ENCODE assay signal across 16 cellular contexts in the genomic region with DNA sequence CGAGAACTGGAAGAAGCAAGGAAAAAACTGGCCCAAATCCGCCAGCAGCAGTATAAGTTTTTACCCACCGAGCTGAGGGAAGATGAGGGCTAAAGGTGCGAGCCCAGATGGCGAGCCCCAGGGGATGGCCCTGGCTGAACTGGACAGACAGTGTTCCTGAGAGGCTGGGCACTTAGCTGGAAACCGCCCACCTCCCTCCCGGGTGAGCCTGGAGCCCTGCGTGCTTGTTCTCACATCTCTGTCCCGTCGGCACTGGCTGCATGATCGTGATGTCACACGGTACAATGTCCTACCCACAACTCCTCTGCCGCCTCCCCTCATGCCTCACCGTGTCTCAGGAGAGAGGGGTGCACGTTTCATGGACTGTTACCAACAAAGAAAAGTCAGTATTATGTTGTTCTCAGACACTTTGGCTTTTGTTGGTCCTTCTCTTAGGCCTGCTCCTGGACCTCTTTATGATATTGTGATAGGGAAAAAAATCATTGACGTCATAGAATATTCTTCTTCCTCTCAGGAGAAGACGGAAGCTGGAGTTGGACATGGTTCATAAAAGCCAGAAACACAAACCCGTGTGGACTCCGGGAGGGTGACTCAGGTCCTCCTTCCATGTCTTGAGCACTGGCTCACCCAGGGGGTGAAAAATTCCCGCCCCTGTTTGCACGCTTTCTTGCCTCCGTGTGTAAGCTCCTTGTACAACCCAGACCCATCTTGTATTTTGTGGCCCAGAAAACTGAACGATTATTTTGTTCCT.
DNase-seq lines count a peak whose midpoint lies in the region; ATAC-seq and TF ChIP-seq lines count a peak whose summit lies in the region.
"Had no signal": no experiment of that assay in that cellular context is flagged by ENCODE, and none has a peak within 500 bp of the region (broad histone marks: within the 10 kb centered on the region; RNA-seq: fewer than 3 reads in every experiment).

No MANE protein-coding gene starts in this region.

- peaks cover 30% of the 10 kb centered on the region for H3F3A ChIP-seq in SK-N-SH (replicated peaks; ENCODE audit: insufficient read depth)

- POLR2A ChIA-PET in SK-N-SH (lab: Yijun Ruan, JAX), result no interaction called here
- POLR2A ChIA-PET in naive thymus-derived CD4-positive, alpha-beta T cell (lab: Charles Lee), result no interaction called here

- H3K9ac ChIP-seq in SK-N-SH, result peak overlapping the region; percentile 18; the same call in 1 of the 2 replicates
- H3K9ac ChIP-seq in mesenchymal stem cell (ENCODE audit: low read length), result no peak overlapping the region
- H3K9ac ChIP-seq in stomach smooth muscle (ENCODE audit: low read length in 2 of 2), result no peak overlapping the region
- H3K9ac ChIP-seq: BLaER1 had no signal

- no peaks in the 10 kb centered on the region for H3K79me2 ChIP-seq in SK-N-SH (ENCODE audit: insufficient read depth)

- DNase-seq in SK-N-SH (no peak), chondrocyte (ENCODE audit: low spot score) (no peak), mesenchymal stem cell (no peak), anterior cingulate cortex (lab: John Stamatoyannopoulos, UW) (no peak)
- no peak for DNase-seq in naive thymus-derived CD4-positive, alpha-beta T cell
- DNase-seq: H7, NCI-H1436, NCI-H2029 treated with DMSO at 0.1 percent for 48 hours, NCI-H510A, SHP77 treated with DMSO at 0.1 percent for 48 hours had no signal

- H3K27me3 Mint-ChIP-seq in chondrocyte (ENCODE audit: low read depth), result no peaks in the 10 kb centered on the region
- H3K27me3 Mint-ChIP-seq in naive thymus-derived CD4-positive, alpha-beta T cell, result peaks cover 0 to 7% (median 3%) of the 10 kb centered on the region in 5 donors

- H3K4me3 ChIP-seq in SK-N-SH (ENCODE audit: low read depth in 2 of 2, low read length in 1 of 2) (no peak overlapping the region), mesenchymal stem cell (ENCODE audit: insufficient read depth in 1 of 2, low read depth in 1 of 2, low read length in 2 of 2) (no peak overlapping the region), stomach smooth muscle (ENCODE audit: low read length in 2 of 2) (no peak overlapping the region)
- no peak overlapping the region for H3K4me3 ChIP-seq in naive thymus-derived CD4-positive, alpha-beta T cell (ENCODE audit: low read length)
- H3K4me3 ChIP-seq: BLaER1 had no signal

- 92% methylated on average over 23 of the region's 23 CpGs for WGBS in SK-N-SH (ENCODE audit: low lambda C conversion rate)
- WGBS in mesenchymal stem cell, result 93% methylated on average over 23 of the region's 23 CpGs

- H3K4ac ChIP-seq in mesenchymal stem cell (ENCODE audit: low read depth in 1 of 2, low read length in 2 of 2), result peak overlapping the region in 1 of 2 experiments; percentile 16

- H2AFZ ChIP-seq in SK-N-SH (ENCODE audit: low read depth) (no peak overlapping the region), mesenchymal stem cell (ENCODE audit: low read depth, low read length) (no peak overlapping the region)

- TF ChIP-seq CTCF in SK-N-SH (IDR thresholded peaks at IDR 0.05), result no peak
- TF ChIP-seq CTCF in chondrocyte (IDR thresholded peaks at IDR 0.05), result no peak

- CTCF ChIA-PET in SK-N-SH (lab: Yijun Ruan, JAX), result interaction anchor here (1.0 to 2.4 kb wide), 2 partner anchors 51 to 58 kb away, joined by 3 to 8 read pairs; no protein-coding TSS in a partner anchor
- CTCF ChIA-PET in naive thymus-derived CD4-positive, alpha-beta T cell (lab: Charles Lee), result no interaction called here

- H3K14ac ChIP-seq in mesenchymal stem cell (ENCODE audit: low read length in 2 of 2), result peak overlapping the region in 1 of 2 experiments; percentile 73

- H3K4me1 ChIP-seq in SK-N-SH (ENCODE audit: control insufficient read depth in 1 of 2, insufficient read depth in 2 of 2, low read depth in 1 of 2, low read length in 1 of 2), result peaks cover 0 to 25% of the 10 kb centered on the region in 2 experiments; a peak in 3 of 4 replicates
- peaks cover 38% of the 10 kb centered on the region for H3K4me1 ChIP-seq in mesenchymal stem cell (ENCODE audit: control insufficient read depth, insufficient read depth, low read depth, low read length)
- H3K4me1 ChIP-seq in stomach smooth muscle (ENCODE audit: control insufficient read depth, insufficient read depth, low read length), result peaks cover 25% of the 10 kb centered on the region
- H3K4me1 ChIP-seq in naive thymus-derived CD4-positive, alpha-beta T cell (ENCODE audit: control insufficient read depth in 2 of 2, insufficient read depth in 2 of 2, low read length in 2 of 2), result no peaks in the 10 kb centered on the region
- H3K4me1 ChIP-seq: BLaER1 had no signal

- H3K27ac Mint-ChIP-seq in chondrocyte (ENCODE audit: unreplicated experiment), result peak overlapping the region; percentile 91
- no peak overlapping the region for H3K27ac Mint-ChIP-seq in naive thymus-derived CD4-positive, alpha-beta T cell

- no peaks in the 10 kb centered on the region for H4K20me1 ChIP-seq in SK-N-SH (ENCODE audit: insufficient read depth)
- H4K20me1 ChIP-seq: BLaER1 had no signal

- no peak overlapping the region for H3K4me3 Mint-ChIP-seq in chondrocyte (ENCODE audit: unreplicated experiment)
- no peak overlapping the region for H3K4me3 Mint-ChIP-seq in naive thymus-derived CD4-positive, alpha-beta T cell

- H3K9me3 Mint-ChIP-seq in chondrocyte (ENCODE audit: low read depth), result no peaks in the 10 kb centered on the region
- H3K9me3 Mint-ChIP-seq in naive thymus-derived CD4-positive, alpha-beta T cell, result no peaks in the 10 kb centered on the region

- peak overlapping the region; percentile 73 for H2BK5ac ChIP-seq in mesenchymal stem cell (ENCODE audit: low read depth, low read length, poor library complexity, severe bottlenecking)

- H3K36me3 ChIP-seq in SK-N-SH (replicated peaks in 1 of 2; ENCODE audit: control insufficient read depth in 1 of 2, insufficient read depth in 2 of 2, low read length in 1 of 2), result peaks cover 43 to 70% of the 10 kb centered on the region in 2 experiments
- H3K36me3 ChIP-seq in mesenchymal stem cell (ENCODE audit: control insufficient read depth in 1 of 2, insufficient read depth in 2 of 2, low read depth in 1 of 2, low read length in 2 of 2), result peaks cover 26 to 84% of the 10 kb centered on the region in 2 experiments
- peaks cover 25 to 44% of the 10 kb centered on the region in 2 donors for H3K36me3 ChIP-seq in stomach smooth muscle (ENCODE audit: control insufficient read depth in 2 of 2, insufficient read depth in 2 of 2, low read length in 2 of 2)
- no peaks in the 10 kb centered on the region for H3K36me3 ChIP-seq in naive thymus-derived CD4-positive, alpha-beta T cell (ENCODE audit: control insufficient read depth in 2 of 3, insufficient read depth in 3 of 3, low read length in 3 of 3)
- H3K36me3 ChIP-seq: BLaER1 had no signal

- no peak overlapping the region for H2BK120ac ChIP-seq in mesenchymal stem cell (ENCODE audit: low read depth, low read length)

- intact Hi-C loops in naive thymus-derived CD4-positive, alpha-beta T cell (cut with micrococcal nuclease), result no loop called here

- TF ChIP-seq EP300 in SK-N-SH (IDR thresholded peaks at IDR 0.05; ENCODE audit: borderline replicate concordance in 1 of 2, low read depth in 1 of 2, low read length in 1 of 2), result no peak

- ATAC-seq in SK-N-SH treated with all-trans-retinoic acid at 6 μM for 48 hours (no peak), GM18519 (IDR thresholded peaks at IDR 0.05; ENCODE audit: low FRiP score, unreplicated experiment) (no peak)
- no peak for ATAC-seq in naive thymus-derived CD4-positive, alpha-beta T cell
- ATAC-seq: Panc1 had no signal

- H3K4me1 Mint-ChIP-seq in chondrocyte (ENCODE audit: low read depth), result peaks cover 63% of the 10 kb centered on the region
- no peaks in the 10 kb centered on the region for H3K4me1 Mint-ChIP-seq in naive thymus-derived CD4-positive, alpha-beta T cell

- no peak overlapping the region for H3K18ac ChIP-seq in mesenchymal stem cell (ENCODE audit: low read depth in 1 of 2, low read length in 2 of 2)

- no peak overlapping the region for H4K8ac ChIP-seq in mesenchymal stem cell (ENCODE audit: low read length)

- no peaks in the 10 kb centered on the region for H3K9me3 ChIP-seq in SK-N-SH
- peaks cover 3% of the 10 kb centered on the region for H3K9me3 ChIP-seq in mesenchymal stem cell (ENCODE audit: control insufficient read depth, low read length)
- H3K9me3 ChIP-seq in stomach smooth muscle (ENCODE audit: control insufficient read depth in 2 of 2, low read length in 2 of 2), result no peaks in the 10 kb centered on the region
- no peaks in the 10 kb centered on the region for H3K9me3 ChIP-seq in naive thymus-derived CD4-positive, alpha-beta T cell (ENCODE audit: control insufficient read depth in 2 of 3, low read length in 3 of 3)
- H3K9me3 ChIP-seq: BLaER1 had no signal

- no peak for TF ChIP-seq RAD21 in SK-N-SH (IDR thresholded peaks at IDR 0.05; ENCODE audit: low read length)

- H3K27me3 ChIP-seq in SK-N-SH (ENCODE audit: insufficient read depth) (no peaks in the 10 kb centered on the region), mesenchymal stem cell (ENCODE audit: control insufficient read depth in 1 of 2, insufficient read depth in 1 of 2, low read length in 2 of 2) (no peaks in the 10 kb centered on the region), stomach smooth muscle (ENCODE audit: control insufficient read depth in 1 of 2, insufficient read depth in 2 of 2, low read length in 2 of 2) (no peaks in the 10 kb centered on the region)
- no peaks in the 10 kb centered on the region for H3K27me3 ChIP-seq in naive thymus-derived CD4-positive, alpha-beta T cell (ENCODE audit: control insufficient read depth in 2 of 2, insufficient read depth in 2 of 2, low read length in 2 of 2)
- H3K27me3 ChIP-seq: BLaER1 had no signal

- H3K27ac ChIP-seq in SK-N-SH (ENCODE audit: low read depth in 2 of 2, low read length in 1 of 2) (peak overlapping the region in 1 of 2 experiments; percentile 68; a peak in 2 of 4 replicates), mesenchymal stem cell (ENCODE audit: low read length, poor library complexity, severe bottlenecking) (peak overlapping the region; percentile 94), stomach smooth muscle (ENCODE audit: low read length) (peak overlapping the region; percentile 38)
- H3K27ac ChIP-seq in naive thymus-derived CD4-positive, alpha-beta T cell (ENCODE audit: low read depth, low read length), result no peak overlapping the region
- H3K27ac ChIP-seq: 22Rv1, BLaER1 had no signal

- H2BK15ac ChIP-seq in mesenchymal stem cell (ENCODE audit: low read depth, poor library complexity, severe bottlenecking), result peak overlapping the region; percentile 57

- no peaks in the 10 kb centered on the region for H3K9me2 ChIP-seq in SK-N-SH

- peaks cover 13% of the 10 kb centered on the region for H3K36me3 Mint-ChIP-seq in chondrocyte (ENCODE audit: low read depth)
- H3K36me3 Mint-ChIP-seq in naive thymus-derived CD4-positive, alpha-beta T cell, result no peaks in the 10 kb centered on the region

- H3K4me2 ChIP-seq in SK-N-SH, result peak overlapping the region; percentile 45; the same call in 1 of the 2 replicates
- no peak overlapping the region for H3K4me2 ChIP-seq in mesenchymal stem cell (ENCODE audit: low read length, poor library complexity, severe bottlenecking)
- H3K4me2 ChIP-seq: BLaER1 had no signal

- H3K23ac ChIP-seq in mesenchymal stem cell (ENCODE audit: low read length in 2 of 2), result no peak overlapping the region

- peaks cover 4% of the 10 kb centered on the region for H3K79me1 ChIP-seq in mesenchymal stem cell (replicated peaks; ENCODE audit: low read length, poor library complexity, severe bottlenecking)

- peak overlapping the region in 1 of 2 experiments; percentile 49 for H2BK12ac ChIP-seq in mesenchymal stem cell (ENCODE audit: low read length in 2 of 2)

- H2AK5ac ChIP-seq in mesenchymal stem cell (ENCODE audit: low read length, severe bottlenecking), result peak overlapping the region; percentile 97

- H4K91ac ChIP-seq in mesenchymal stem cell (ENCODE audit: low read length), result no peak overlapping the region
